27 cellular contexts compared by ENCODE assay signal in the genomic region with DNA sequence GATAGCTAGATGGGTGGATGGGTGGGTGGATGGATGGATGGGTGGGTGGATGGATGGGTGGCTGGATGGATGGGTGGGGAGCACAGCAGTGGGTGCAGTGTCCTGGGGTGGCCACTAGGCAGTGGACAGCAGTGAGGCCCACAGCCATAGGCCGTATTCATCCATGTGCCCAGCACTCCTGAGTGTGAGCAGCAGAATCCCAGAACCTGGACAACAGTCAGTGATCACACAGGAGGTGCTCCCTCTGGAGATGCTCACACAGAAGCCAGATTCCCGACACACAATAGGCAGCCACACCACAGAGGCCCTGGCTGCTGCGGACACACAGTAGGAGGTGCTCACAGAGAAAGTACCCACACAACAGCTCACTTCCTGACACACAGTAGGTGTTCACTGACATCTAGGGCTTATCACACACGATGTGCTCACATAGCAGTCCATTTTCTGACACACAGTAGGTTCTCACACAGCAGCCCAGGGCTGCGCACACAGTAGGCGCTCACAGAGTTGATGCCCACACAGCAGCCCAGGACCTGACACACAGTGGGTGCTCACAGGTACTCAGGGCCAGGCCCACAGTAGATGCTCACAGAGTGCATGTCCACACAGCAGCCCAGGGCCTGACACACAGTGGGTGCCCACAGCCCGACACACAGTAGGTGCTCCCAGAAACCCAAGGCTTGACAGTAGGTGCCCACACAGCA.
"Had no signal": no experiment of that assay in that cellular context is flagged by ENCODE, and none has a peak within 500 bp of the region (broad histone marks: within the 10 kb centered on the region; RNA-seq: fewer than 3 reads in every experiment).

No MANE protein-coding gene starts in this region.

- H3K36me3 ChIP-seq: neutrophil, sigmoid colon, upper lobe of left lung, vagina had no signal

- H3K9me3 ChIP-seq: neutrophil, sigmoid colon, stomach, thyroid gland, upper lobe of left lung, vagina had no signal

- ATAC-seq: esophagus mucosa; left cardiac atrium; left ventricle myocardium superior; stimulated activated naive B cell treated with anti-CD40 and anti-IgM and Interleukin-4, amounts not matched to agents 10 μg/mL and 1 μg/mL and 100 μg/mL, for 72 hours had no signal

- FAIRE-seq: endothelial cell of umbilical vein, keratinocyte had no signal

- H3K4me1 ChIP-seq: sigmoid colon, vagina had no signal

- H3K27ac ChIP-seq: neutrophil, sigmoid colon, stomach, upper lobe of left lung, vagina had no signal

- H3K27me3 ChIP-seq: thyroid gland, upper lobe of left lung, vagina had no signal

- H3K4me3 ChIP-seq: sigmoid colon, smooth muscle cell, stomach, thyroid gland, upper lobe of left lung, vagina had no signal

- H3K4me2 ChIP-seq: smooth muscle cell had no signal

- DNase-seq: activated CD4-positive, alpha-beta memory T cell treated with anti-CD3 and anti-CD28 coated beads, Interleukin-2, amount 10 ng/mL, durations not matched to agents 7 days and 5 days; activated CD4-positive, alpha-beta T cell treated with anti-CD3 and anti-CD28 coated beads for 1 hour; activated CD4-positive, alpha-beta T cell treated with anti-CD3 and anti-CD28 coated beads, Interleukin-2, amount 10 ng/mL, durations not matched to agents 7 days and 5 days; activated CD8-positive, alpha-beta memory T cell treated with anti-CD3 and anti-CD28 coated beads, Interleukin-2, amount 50 U/mL, for 48 hours; activated gamma-delta T cell; activated naive CD4-positive, alpha-beta T cell treated with anti-CD3 and anti-CD28 coated beads, Interleukin-2, amount 10 ng/mL, durations not matched to agents 7 days and 5 days; activated T-cell treated with anti-CD3 and anti-CD28 coated beads, Interleukin-2, amount 50 U/mL, for 24 hours; amniotic stem cell; central memory CD4-positive, alpha-beta T cell; foreskin fibroblast; head of caudate nucleus; hippocampal formation; left cardiac atrium; left ventricle myocardium superior; sigmoid colon; stimulated activated CD4-positive, alpha-beta T cell treated with anti-CD3 and anti-CD28 coated beads, Interleukin-1b, Interleukin-23, amount 100 ng/mL, for 48 hours; stimulated activated naive B cell treated with anti-CD40 and anti-IgM and Interleukin-4, amounts not matched to agents 10 μg/mL and 1 μg/mL and 100 μg/mL, for 72 hours; stomach; T-helper 9 cell had no signal
